17 cellular contexts compared by ENCODE assay signal in the genomic region with DNA sequence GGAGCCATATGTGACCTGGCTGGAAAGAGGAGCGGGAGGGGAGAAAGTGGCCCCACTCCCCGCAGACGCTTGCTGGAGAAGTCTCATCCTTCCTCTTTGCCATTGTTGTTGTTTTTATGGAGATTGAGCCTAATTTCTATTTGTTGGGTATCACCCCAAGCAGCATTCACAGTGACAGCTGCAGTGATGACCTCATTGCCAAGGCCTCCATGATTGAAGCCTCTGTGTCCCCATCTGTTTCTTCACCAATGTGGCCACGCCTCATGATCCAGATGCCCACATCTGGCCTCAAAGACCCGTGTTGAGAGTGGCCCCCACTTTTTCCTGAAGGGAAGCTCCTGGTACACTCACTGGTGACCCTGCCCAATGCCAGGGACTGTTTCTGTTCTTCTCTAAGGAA.
DNase-seq lines count a peak whose midpoint lies in the region; TF ChIP-seq lines count a peak whose summit lies in the region.
"Had no signal": no experiment of that assay in that cellular context is flagged by ENCODE, and none has a peak within 500 bp of the region (broad histone marks: within the 10 kb centered on the region; RNA-seq: fewer than 3 reads in every experiment).

No MANE protein-coding gene starts in this region.

- H3K79me1 ChIP-seq in trophoblast cell (ENCODE audit: low read length) = peaks cover 4% of the 10 kb centered on the region

- H3K23ac ChIP-seq in trophoblast cell (ENCODE audit: low read length) = no peak overlapping the region

- H3K36me3 ChIP-seq in right atrium auricular region = no peaks in the 10 kb centered on the region
- H3K36me3 ChIP-seq in OCI-LY3 (replicated peaks; ENCODE audit: low read depth, low read length) = no peaks in the 10 kb centered on the region
- no peaks in the 10 kb centered on the region for H3K36me3 ChIP-seq in esophagus muscularis mucosa
- peaks cover 3 to 9% of the 10 kb centered on the region in 2 experiments for H3K36me3 ChIP-seq in trophoblast cell (ENCODE audit: control insufficient read depth in 1 of 2, insufficient read depth in 2 of 2, low read length in 2 of 2)
- no peaks in the 10 kb centered on the region for H3K36me3 ChIP-seq in HAP-1 (replicated peaks)
- H3K36me3 ChIP-seq: BE2C had no signal

- H2BK12ac ChIP-seq in trophoblast cell (ENCODE audit: low read length) = no peak overlapping the region

- no peaks in the 10 kb centered on the region for H4K20me1 ChIP-seq in OCI-LY3 (ENCODE audit: insufficient read depth, low read length)

- H4K12ac ChIP-seq in trophoblast cell (ENCODE audit: low read depth, low read length) = no peak overlapping the region

- peak overlapping the region; percentile 60 to 92 for H3K27ac ChIP-seq in right atrium auricular region
- H3K27ac ChIP-seq in OCI-LY3 (ENCODE audit: low read length) = peak overlapping the region; percentile 69; the same call in 1 of the 2 replicates
- no peak overlapping the region for H3K27ac ChIP-seq in esophagus muscularis mucosa (replicated peaks in 1 of 4)
- no peak overlapping the region for H3K27ac ChIP-seq in trophoblast cell (ENCODE audit: low read depth, low read length)

- H2AK5ac ChIP-seq in trophoblast cell (ENCODE audit: low read length) = peak overlapping the region; percentile 51

- H2BK120ac ChIP-seq in trophoblast cell (ENCODE audit: insufficient read depth, low read length, poor library complexity) = no peak overlapping the region

- H2AFZ ChIP-seq in OCI-LY3 (ENCODE audit: low read depth, low read length) (no peak overlapping the region), trophoblast cell (ENCODE audit: insufficient read depth, low read length, poor library complexity) (no peak overlapping the region)

- no peak overlapping the region for H4K8ac ChIP-seq in trophoblast cell (ENCODE audit: low read depth, low read length)

- 89% methylated on average over 5 of the region's 5 CpGs for WGBS in esophagus muscularis mucosa
- no CpG with 5 or more reads among the region's 5 CpGs for WGBS in trophoblast cell (ENCODE audit: extremely low coverage, insufficient coverage, insufficient read length)

- H2BK5ac ChIP-seq in trophoblast cell (ENCODE audit: low read depth, low read length, poor library complexity) = no peak overlapping the region

- H3K4me2 ChIP-seq in OCI-LY3 (ENCODE audit: low read length) (no peak overlapping the region), trophoblast cell (ENCODE audit: low read length) (no peak overlapping the region)

- in situ Hi-C loops in HAP-1 (cut with MboI; ENCODE audit: low sequenced_read_pairs) = no loop called here

- H3K4ac ChIP-seq in trophoblast cell (ENCODE audit: low read depth, low read length) = no peak overlapping the region

- TF ChIP-seq POLR2A in esophagus muscularis mucosa (IDR thresholded peaks at IDR 0.05; ENCODE audit: low read depth) = no peak

- H3K4me3 ChIP-seq in right atrium auricular region (no peak overlapping the region), OCI-LY3 (ENCODE audit: low read length) (no peak overlapping the region), esophagus muscularis mucosa (no peak overlapping the region), trophoblast cell (ENCODE audit: low read depth, low read length) (no peak overlapping the region), HAP-1 (no peak overlapping the region)

- H3K9me3 ChIP-seq in right atrium auricular region (no peaks in the 10 kb centered on the region), OCI-LY3 (ENCODE audit: insufficient read depth, low read length) (no peaks in the 10 kb centered on the region), esophagus muscularis mucosa (no peaks in the 10 kb centered on the region), trophoblast cell (ENCODE audit: insufficient read depth, low read depth, low read length) (peaks cover 3% of the 10 kb centered on the region), HAP-1 (no peaks in the 10 kb centered on the region)
- H3K9me3 ChIP-seq: BE2C, Caco-2 had no signal

- no peak for TF ChIP-seq EP300 in esophagus muscularis mucosa (IDR thresholded peaks at IDR 0.05)

- no peak overlapping the region for H4K91ac ChIP-seq in trophoblast cell (ENCODE audit: low read depth, low read length)

- no peak for DNase-seq in right atrium auricular region (ENCODE audit: low spot score)
- no peak for DNase-seq in cardiac septum (ENCODE audit: low spot score)
- peak; percentile 77 for DNase-seq in esophagus muscularis mucosa (ENCODE audit: extremely low spot score)
- DNase-seq in trophoblast cell = no peak
- DNase-seq in HAP-1 (ENCODE audit: low spot score in 2 of 2) = no peak
- DNase-seq in COLO668 (lab: John Stamatoyannopoulos, UW; ENCODE audit: unreplicated experiment) = no peak
- DNase-seq: ACHN; BE2C; C1 segment of cervical spinal cord; Caco-2; CD4-positive, CD25-positive, alpha-beta regulatory T cell; CD8-positive, alpha-beta memory T cell; DMS79 treated with DMSO at 0.1 percent for 48 hours; GF-D8; GOT3; H7 had no signal

- no peak overlapping the region for H3K9ac ChIP-seq in OCI-LY3 (ENCODE audit: low read length)
- no peak overlapping the region for H3K9ac ChIP-seq in trophoblast cell (ENCODE audit: low read length)

- peaks cover 0 to 46% of the 10 kb centered on the region in 2 donors for H3K4me1 ChIP-seq in right atrium auricular region
- peaks cover 66% of the 10 kb centered on the region for H3K4me1 ChIP-seq in OCI-LY3 (ENCODE audit: low read length)
- H3K4me1 ChIP-seq in esophagus muscularis mucosa = peaks cover 26 to 36% (median 34%) of the 10 kb centered on the region in 4 donors
- H3K4me1 ChIP-seq in trophoblast cell (ENCODE audit: control insufficient read depth in 1 of 2, insufficient read depth in 2 of 2, low read length in 2 of 2) = peaks cover 8 to 9% of the 10 kb centered on the region in 2 experiments
- H3K4me1 ChIP-seq in HAP-1 = no peaks in the 10 kb centered on the region
- H3K4me1 ChIP-seq: Caco-2 had no signal

- H3K14ac ChIP-seq in trophoblast cell (ENCODE audit: low read length) = no peak overlapping the region

- H3K79me2 ChIP-seq in OCI-LY3 (ENCODE audit: low read length) (no peaks in the 10 kb centered on the region), trophoblast cell (ENCODE audit: control insufficient read depth, insufficient read depth, low read length, poor library complexity) (peaks cover 2% of the 10 kb centered on the region)

- intact Hi-C loops in cardiac septum (cut with DNase I) (no loop called here), esophagus muscularis mucosa (cut with DNase I) (no loop called here)

- TF ChIP-seq CTCF in right atrium auricular region (IDR thresholded peaks at IDR 0.05) = no peak
- TF ChIP-seq CTCF in OCI-LY3 (IDR thresholded peaks at IDR 0.05; ENCODE audit: low read depth, low read length) = no peak
- no peak for TF ChIP-seq CTCF in esophagus muscularis mucosa (IDR thresholded peaks at IDR 0.05)

- no peak overlapping the region for H3K18ac ChIP-seq in trophoblast cell (ENCODE audit: low read length)

- no peaks in the 10 kb centered on the region for H3K27me3 ChIP-seq in right atrium auricular region
- no peaks in the 10 kb centered on the region for H3K27me3 ChIP-seq in OCI-LY3 (ENCODE audit: low read depth, low read length)
- H3K27me3 ChIP-seq in esophagus muscularis mucosa = no peaks in the 10 kb centered on the region
- H3K27me3 ChIP-seq in trophoblast cell (ENCODE audit: insufficient read depth, low read length) = no peaks in the 10 kb centered on the region
- no peaks in the 10 kb centered on the region for H3K27me3 ChIP-seq in HAP-1 (ENCODE audit: low read depth)
- H3K27me3 ChIP-seq: BE2C had no signal

Comparison
In these comparisons a context has a peak if more than half of its experiments do, and no peak if none do; other contexts are left out.
1. H3K27ac ChIP-seq: peak in right atrium auricular region (2 of 2) and OCI-LY3 (single experiment); none in esophagus muscularis mucosa (0 of 4) and trophoblast cell (single experiment).